In genomic region chr1:38046333-38046883, GRCh38 we compare ENCODE assay signal across 8 cellular contexts. TPM values are rescaled to one million over a fixed set of nuclear protein-coding genes. Genes with fewer than 3 reads are reported as not detected.
DNase-seq lines count a peak whose midpoint lies in the region; ATAC-seq and TF ChIP-seq lines count a peak whose summit lies in the region.

POU3F1 (minus strand) TSS chr1:38046793; CDS start chr1:38046743, 50 bp downstream.

- peak; percentile 12 for ATAC-seq in GM19035 (IDR thresholded peaks at IDR 0.05; ENCODE audit: unreplicated experiment)
- ATAC-seq in HG03354 (IDR thresholded peaks at IDR 0.05; ENCODE audit: poor library complexity, severe bottlenecking, unreplicated experiment) = peak; percentile 26

- no peak within 1 kb of the TSS for H3K9ac ChIP-seq in liver (ENCODE audit: low read depth in 1 of 2, low read length in 2 of 2)

- H3K9me3 ChIP-seq in adrenal gland (replicated peaks in 1 of 3) (no peaks in the 10 kb centered on the region), liver (ENCODE audit: control insufficient read depth in 4 of 4, low read length in 3 of 4) (no peaks in the 10 kb centered on the region)

- intact Hi-C loops in adrenal gland (cut with DNase I) = no loop called here

- H3K27me3 ChIP-seq in adrenal gland = no peaks in the 10 kb centered on the region
- H3K27me3 ChIP-seq in liver (ENCODE audit: control insufficient read depth in 4 of 4, insufficient read depth in 4 of 4, low read length in 3 of 4) = peaks cover 0 to 8% (median 4%) of the 10 kb centered on the region in 4 donors

- DNase-seq in adrenal gland (no peak), SW 1271 (lab: John Stamatoyannopoulos, UW) (no peak), DMS79 (lab: John Stamatoyannopoulos, UW) (no peak), NCI-H1694 treated with DMSO at 0.1 percent for 48 hours (lab: John Stamatoyannopoulos, UW) (no peak)

- 0 to 5% (median 1%) methylated on average over 4 to 92 of the region's 92 CpGs; no CpG with 5 or more reads in 1 of the 4 donors for WGBS in adrenal gland, 4 donors
- 4% methylated on average over 92 of the region's 92 CpGs for WGBS in liver
- WGBS in urinary bladder = under 1% methylated on average over 92 of the region's 92 CpGs

- TF ChIP-seq CTCF in adrenal gland (IDR thresholded peaks at IDR 0.05) = peak in 1 of 6 experiments; percentile 7
- TF ChIP-seq CTCF in liver (IDR thresholded peaks at IDR 0.05; ENCODE audit: low read depth, low read length, missing input control) = no peak

- H3K36me3 ChIP-seq in adrenal gland (replicated peaks in 1 of 2) (no peaks in the 10 kb centered on the region), liver (ENCODE audit: control insufficient read depth in 4 of 4, insufficient read depth in 3 of 4, low read depth in 1 of 4, low read length in 3 of 4) (no peaks in the 10 kb centered on the region), urinary bladder (ENCODE audit: insufficient read depth) (no peaks in the 10 kb centered on the region)

- H3K4me1 ChIP-seq in adrenal gland (replicated peaks in 1 of 2) (peaks cover 18% of the 10 kb centered on the region in 2 donors), liver (ENCODE audit: control insufficient read depth in 4 of 4, insufficient read depth in 4 of 4, low read length in 3 of 4) (peaks cover 12 to 38% (median 17%) of the 10 kb centered on the region in 4 donors), urinary bladder (ENCODE audit: insufficient read depth) (no peaks in the 10 kb centered on the region)

- H3K27ac ChIP-seq in adrenal gland (peak within 1 kb of the TSS in 4 of 5 donors; percentile 36 to 80 (median 56)), liver (ENCODE audit: low read depth in 1 of 2, low read length in 2 of 2) (no peak within 1 kb of the TSS), urinary bladder (ENCODE audit: low read depth) (peak within 1 kb of the TSS; percentile 3)

- peak within 1 kb of the TSS in 3 of 4 donors; percentile 45 to 73 (median 54) for H3K4me3 ChIP-seq in adrenal gland
- peak within 1 kb of the TSS; percentile 28 to 65 (median 57) for H3K4me3 ChIP-seq in liver (ENCODE audit: low read depth in 1 of 3, low read length in 3 of 3)
- H3K4me3 ChIP-seq in urinary bladder (ENCODE audit: low read depth, low read length) = peak within 1 kb of the TSS; percentile 51

- TF ChIP-seq RAD21 in liver (IDR thresholded peaks at IDR 0.05) = no peak

- peak; percentile 19 to 30 for TF ChIP-seq POLR2A in adrenal gland (IDR thresholded peaks at IDR 0.05)

TF ChIP-seq in liver, 16 proteins besides CTCF, POLR2A, EP300 and RAD21:
- no peak for TF ChIP-seq ATF3 (IDR thresholded peaks at IDR 0.05)
- no peak for TF ChIP-seq EGR1 (IDR thresholded peaks at IDR 0.05; ENCODE audit: low read depth in 2 of 2)
- TF ChIP-seq FOXA2 (IDR thresholded peaks at IDR 0.05) = no peak
- no peak for TF ChIP-seq TAF1 (conservative IDR thresholded peaks at IDR 0.05)
- TF ChIP-seq ZBTB33 (IDR thresholded peaks at IDR 0.05) = no peak
- TF ChIP-seq HNF4A (conservative IDR thresholded peaks at IDR 0.05) = no peak
- TF ChIP-seq FOXA1 (IDR thresholded peaks at IDR 0.05) = no peak
- TF ChIP-seq HNF4G (IDR thresholded peaks at IDR 0.05) = no peak
- no peak for TF ChIP-seq REST (IDR thresholded peaks at IDR 0.05)
- no peak for TF ChIP-seq YY1 (IDR thresholded peaks at IDR 0.05)
- TF ChIP-seq NR2F2 (IDR thresholded peaks at IDR 0.05) = no peak
- TF ChIP-seq GABPA (IDR thresholded peaks at IDR 0.05 in 1 of 2, conservative IDR thresholded peaks at IDR 0.05 in 1 of 2) = no peak
- TF ChIP-seq SP1 (IDR thresholded peaks at IDR 0.05) = no peak
- no peak for TF ChIP-seq MAX (IDR thresholded peaks at IDR 0.05)
- no peak for TF ChIP-seq JUND (IDR thresholded peaks at IDR 0.05)
- no peak for TF ChIP-seq RXRA (IDR thresholded peaks at IDR 0.05)

RNA-seq across cellular contexts. Expression of gene POU3F1, which starts in this region (rescaled TPM):
- total RNA-seq in adrenal gland = 1 to 10 TPM; 1.6 to 6.9 (median 3.0) TPM
- under 1 TPM; 0.05 to 0.40 (median 0.16) TPM for polyA plus RNA-seq in adrenal gland
- total RNA-seq in liver = not detected
- not detected for polyA plus RNA-seq in liver
- total RNA-seq in urinary bladder = 0.32 TPM
- polyA plus RNA-seq in urinary bladder = 0.60 TPM

Comparison
In these comparisons a context has a peak if more than half of its experiments do, and no peak if none do; other contexts are left out.
1. H3K27ac ChIP-seq: peak in adrenal gland (4 of 5) and urinary bladder (single experiment); none in liver (0 of 2).
2. Peak in every context shown above with its lines, with median percentiles within 50 percentile points of each other: H3K4me3 ChIP-seq.